13 cellular contexts compared by ENCODE assay signal in genomic region chr20:54063998-54064676, GRCh38. TPM values are rescaled to one million over a fixed set of nuclear protein-coding genes. Genes with fewer than 3 reads are reported as not detected.
A peak's percentile ranks its signal among the peaks of the same experiment; 100 is the strongest.
DNase-seq lines count a peak whose midpoint lies in the region; ATAC-seq and TF ChIP-seq lines count a peak whose summit lies in the region.
"Had no signal": no experiment of that assay in that cellular context is flagged by ENCODE, and none has a peak within 500 bp of the region (broad histone marks: within the 10 kb centered on the region; RNA-seq: fewer than 3 reads in every experiment).

No MANE protein-coding gene starts in this region.

- no peak overlapping the region for H3K4me3 ChIP-seq in ascending aorta
- H3K4me3 ChIP-seq: lung had no signal

- no peaks in the 10 kb centered on the region for H3K9me3 ChIP-seq in ascending aorta

- no peak overlapping the region for H3K27ac ChIP-seq in ascending aorta
- H3K27ac ChIP-seq: 22Rv1 had no signal

- ATAC-seq in HG03175 (IDR thresholded peaks at IDR 0.05; ENCODE audit: unreplicated experiment), result peak; percentile 25
- no peak for ATAC-seq in GM19455 (IDR thresholded peaks at IDR 0.05; ENCODE audit: unreplicated experiment)
- ATAC-seq in HG03139 (IDR thresholded peaks at IDR 0.05; ENCODE audit: unreplicated experiment), result no peak

- no peaks in the 10 kb centered on the region for H3K36me3 ChIP-seq in ascending aorta

- peak overlapping the region; percentile 70 for H3K27ac Mint-ChIP-seq in activated naive CD4-positive, alpha-beta T cell treated with anti-CD3 and anti-CD28 coated beads, Interleukin-2, amount 10 ng/mL, durations not matched to agents 7 days and 5 days

- H3K4me1 Mint-ChIP-seq in activated naive CD4-positive, alpha-beta T cell treated with anti-CD3 and anti-CD28 coated beads, Interleukin-2, amount 10 ng/mL, durations not matched to agents 7 days and 5 days, result peaks cover 13% of the 10 kb centered on the region

- no peaks in the 10 kb centered on the region for H3K27me3 ChIP-seq in ascending aorta

- no peak for TF ChIP-seq CTCF in ascending aorta (IDR thresholded peaks at IDR 0.05)

- no peaks in the 10 kb centered on the region for H3K36me3 Mint-ChIP-seq in activated naive CD4-positive, alpha-beta T cell treated with anti-CD3 and anti-CD28 coated beads, Interleukin-2, amount 10 ng/mL, durations not matched to agents 7 days and 5 days

- no peaks in the 10 kb centered on the region for H3K9me3 Mint-ChIP-seq in activated naive CD4-positive, alpha-beta T cell treated with anti-CD3 and anti-CD28 coated beads, Interleukin-2, amount 10 ng/mL, durations not matched to agents 7 days and 5 days

- H3K27me3 Mint-ChIP-seq in activated naive CD4-positive, alpha-beta T cell treated with anti-CD3 and anti-CD28 coated beads, Interleukin-2, amount 10 ng/mL, durations not matched to agents 7 days and 5 days, result peaks cover 8% of the 10 kb centered on the region

- no peaks in the 10 kb centered on the region for H3K4me1 ChIP-seq in ascending aorta

- DNase-seq in DMS 273 (lab: John Stamatoyannopoulos, UW; ENCODE audit: unreplicated experiment) (peak; percentile 16), DMS 273 treated with DMSO at 0.1 percent for 48 hours (lab: John Stamatoyannopoulos, UW) (no peak), ascending aorta (ENCODE audit: low spot score in 2 of 2) (no peak)
- no peak for DNase-seq in activated naive CD4-positive, alpha-beta T cell treated with anti-CD3 and anti-CD28 coated beads, Interleukin-2, amount 10 ng/mL, durations not matched to agents 7 days and 5 days
- peak; percentile 9 for DNase-seq in stimulated activated CD8-positive, alpha-beta memory T cell treated with anti-CD3 and anti-CD28 coated beads, Interleukin-4, amount 100 ng/mL, for 24 hours (ENCODE audit: low read depth)
- DNase-seq: foreskin melanocyte, NCI-H146 had no signal

- intact Hi-C loops in ascending aorta (cut with DNase I), result loop anchor here (5.0 kb wide), 2 partner anchors 127 to 487 kb away; no protein-coding TSS in a partner anchor

- no peak overlapping the region for H3K4me3 Mint-ChIP-seq in activated naive CD4-positive, alpha-beta T cell treated with anti-CD3 and anti-CD28 coated beads, Interleukin-2, amount 10 ng/mL, durations not matched to agents 7 days and 5 days

- CTCF ChIA-PET in activated naive CD4-positive, alpha-beta T cell treated with anti-CD3 and anti-CD28 coated beads, Interleukin-2, amount 10 ng/mL, durations not matched to agents 7 days and 5 days (lab: Charles Lee), result interaction anchor here (0.6 to 3.4 kb wide), 7 partner anchors 13 to 231 kb away, joined by 3 to 18 read pairs (median 4); no protein-coding TSS in a partner anchor

RNA-seq across cellular contexts. Expression of gene BCAS1, which starts 6.3 kb away (rescaled TPM):
- not detected for total RNA-seq in ascending aorta
- total RNA-seq: G401 had no signal

Comparison
In these comparisons a context has a peak if more than half of its experiments do, and no peak if none do; other contexts are left out.
1. DNase-seq: peak in DMS 273 (single experiment) and stimulated activated CD8-positive, alpha-beta memory T cell treated with anti-CD3 and anti-CD28 coated beads, Interleukin-4, amount 100 ng/mL, for 24 hours (single experiment); none in DMS 273 treated with DMSO at 0.1 percent for 48 hours (single experiment), activated naive CD4-positive, alpha-beta T cell treated with anti-CD3 and anti-CD28 coated beads, Interleukin-2, amount 10 ng/mL, durations not matched to agents 7 days and 5 days (single experiment) and ascending aorta (0 of 2).